ENCODE assay signal across 1 cellular context in genomic region chr14:99177046-99177655, GRCh38.
TF ChIP-seq lines count a peak whose summit lies in the region.

No MANE protein-coding gene starts in this region.

TF ChIP-seq in GM23338, 12 proteins besides CTCF, POLR2A, EP300 and RAD21 (continued from another document):
- no peak for TF ChIP-seq ZNF462 (CRISPR knock-in tag; IDR thresholded peaks at IDR 0.05)
- no peak for TF ChIP-seq ETS1 (IDR thresholded peaks at IDR 0.05)
